In the genomic region with DNA sequence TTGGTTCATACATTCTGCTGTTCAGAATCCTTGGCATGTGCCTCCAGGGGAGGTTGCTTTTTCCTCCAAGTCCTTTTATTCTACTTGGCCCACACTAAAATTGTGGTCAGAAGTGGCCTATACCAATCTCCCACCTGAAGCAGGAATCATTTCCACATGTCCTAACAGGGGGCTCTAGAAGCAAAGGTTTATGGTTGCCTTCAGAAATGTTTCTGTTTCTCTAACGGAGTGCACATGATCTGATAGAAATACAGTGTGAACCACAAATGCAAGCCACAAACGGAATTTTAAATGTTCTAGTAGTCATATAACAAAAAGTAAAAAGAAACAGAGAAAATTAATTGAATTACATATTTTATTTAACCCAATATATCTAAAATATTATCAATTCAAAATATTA, we compare ENCODE assay signal across 18 cellular contexts. TPM values are rescaled to one million over a fixed set of nuclear protein-coding genes. Genes with fewer than 3 reads are reported as not detected.
DNase-seq lines count a peak whose midpoint lies in the region; ATAC-seq and TF ChIP-seq lines count a peak whose summit lies in the region.
"Had no signal": no experiment of that assay in that cellular context is flagged by ENCODE, and none has a peak within 500 bp of the region (broad histone marks: within the 10 kb centered on the region; RNA-seq: fewer than 3 reads in every experiment).

No MANE protein-coding gene starts in this region.

- H3K4me1 ChIP-seq in fibroblast of lung (ENCODE audit: control insufficient read depth, extremely low read depth, insufficient read depth, low read length) = peaks cover 9% of the 10 kb centered on the region
- no peaks in the 10 kb centered on the region for H3K4me1 ChIP-seq in Karpas-422 (ENCODE audit: low read length)

- H3K4me3 ChIP-seq in fibroblast of lung (replicated peaks in 1 of 4; ENCODE audit: control extremely low read depth in 1 of 4, insufficient read depth in 1 of 4, low read depth in 3 of 4, low read length in 4 of 4) (peak overlapping the region; percentile 3 to 100 (median 88)), Karpas-422 (ENCODE audit: low read length) (no peak overlapping the region)
- H3K4me3 ChIP-seq: PC-9, thyroid gland had no signal

- H3K36me3 Mint-ChIP-seq in activated T-cell treated with anti-CD3 and anti-CD28 coated beads, Interleukin-2, amount 50 U/mL, for 4 hours (ENCODE audit: insufficient read depth) = peaks cover 22% of the 10 kb centered on the region
- peaks cover 98% of the 10 kb centered on the region for H3K36me3 Mint-ChIP-seq in activated CD4-positive, alpha-beta memory T cell treated with anti-CD3 and anti-CD28 coated beads, Interleukin-2, amount 10 ng/mL, durations not matched to agents 7 days and 5 days (ENCODE audit: low read depth)

- peaks cover 14% of the 10 kb centered on the region for H3K9me3 Mint-ChIP-seq in activated T-cell treated with anti-CD3 and anti-CD28 coated beads, Interleukin-2, amount 50 U/mL, for 4 hours
- peaks cover 17% of the 10 kb centered on the region for H3K9me3 Mint-ChIP-seq in activated CD4-positive, alpha-beta memory T cell treated with anti-CD3 and anti-CD28 coated beads, Interleukin-2, amount 10 ng/mL, durations not matched to agents 7 days and 5 days
- peaks cover 12 to 22% of the 10 kb centered on the region in 2 donors for H3K9me3 Mint-ChIP-seq in stimulated activated naive CD8-positive, alpha-beta T cell treated with anti-CD3 and anti-CD28 coated beads, Interleukin-15, amount 100 ng/mL, for 72 hours

- H3K4me2 ChIP-seq in fibroblast of lung (ENCODE audit: extremely low read depth, insufficient read depth, low read length) = peak overlapping the region; percentile 83
- no peak overlapping the region for H3K4me2 ChIP-seq in Karpas-422 (ENCODE audit: low read depth, low read length, poor library complexity, severe bottlenecking)
- H3K4me2 ChIP-seq: PC-9 had no signal

- peak overlapping the region; percentile 100 for H3K4me3 Mint-ChIP-seq in activated T-cell treated with anti-CD3 and anti-CD28 coated beads, Interleukin-2, amount 50 U/mL, for 4 hours
- H3K4me3 Mint-ChIP-seq in activated CD4-positive, alpha-beta memory T cell treated with anti-CD3 and anti-CD28 coated beads, Interleukin-2, amount 10 ng/mL, durations not matched to agents 7 days and 5 days = peak overlapping the region; percentile 92
- peak overlapping the region; percentile 46 to 100 for H3K4me3 Mint-ChIP-seq in stimulated activated naive CD8-positive, alpha-beta T cell treated with anti-CD3 and anti-CD28 coated beads, Interleukin-15, amount 100 ng/mL, for 72 hours
- H3K4me3 Mint-ChIP-seq: WTC11 had no signal

- no peak for TF ChIP-seq CTCF in fibroblast of lung (conservative IDR thresholded peaks at IDR 0.05 in 1 of 2, IDR thresholded peaks at IDR 0.05 in 1 of 2; ENCODE audit: low read depth in 1 of 2, low read length in 2 of 2)

- H3K9ac ChIP-seq in fibroblast of lung (ENCODE audit: insufficient read depth, low read length) (no peak overlapping the region), Karpas-422 (ENCODE audit: low read length) (no peak overlapping the region)

- H3K79me2 ChIP-seq in fibroblast of lung (ENCODE audit: control insufficient read depth, insufficient read depth, low read length) = peaks cover 52% of the 10 kb centered on the region
- H3K79me2 ChIP-seq in Karpas-422 (ENCODE audit: low read length) = no peaks in the 10 kb centered on the region

- H2AFZ ChIP-seq in fibroblast of lung (ENCODE audit: low read length) (no peak overlapping the region), Karpas-422 (ENCODE audit: low read length) (no peak overlapping the region)
- H2AFZ ChIP-seq: PC-9 had no signal

- no peak for ATAC-seq in activated T-cell treated with anti-CD3 and anti-CD28 coated beads, Interleukin-2, amount 50 U/mL, for 4 hours
- ATAC-seq in stimulated activated naive CD8-positive, alpha-beta T cell treated with anti-CD3 and anti-CD28 coated beads, Interleukin-15, amount 100 ng/mL, for 72 hours = no peak
- ATAC-seq: left lobe of liver, WTC11 had no signal

- no peaks in the 10 kb centered on the region for H3K36me3 ChIP-seq in fibroblast of lung (ENCODE audit: control insufficient read depth, insufficient read depth, low read length)
- H3K36me3 ChIP-seq in Karpas-422 (ENCODE audit: insufficient read depth, low read length) = no peaks in the 10 kb centered on the region
- H3K36me3 ChIP-seq: brain microvascular endothelial cell, thyroid gland had no signal

- H3K4me1 Mint-ChIP-seq in activated T-cell treated with anti-CD3 and anti-CD28 coated beads, Interleukin-2, amount 50 U/mL, for 4 hours (ENCODE audit: low read depth) = peaks cover 77% of the 10 kb centered on the region
- H3K4me1 Mint-ChIP-seq in activated CD4-positive, alpha-beta memory T cell treated with anti-CD3 and anti-CD28 coated beads, Interleukin-2, amount 10 ng/mL, durations not matched to agents 7 days and 5 days = peaks cover 61% of the 10 kb centered on the region
- peaks cover 76% of the 10 kb centered on the region for H3K4me1 Mint-ChIP-seq in stimulated activated naive CD8-positive, alpha-beta T cell treated with anti-CD3 and anti-CD28 coated beads, Interleukin-15, amount 100 ng/mL, for 72 hours

- H3K9me3 ChIP-seq in fibroblast of lung (ENCODE audit: control insufficient read depth, insufficient read depth, low read depth, low read length) = no peaks in the 10 kb centered on the region
- H3K9me3 ChIP-seq in Karpas-422 (ENCODE audit: low read length) = peaks cover 6% of the 10 kb centered on the region
- H3K9me3 ChIP-seq: thyroid gland had no signal

- H3K27ac ChIP-seq in fibroblast of lung (ENCODE audit: insufficient read depth, low read length) = no peak overlapping the region
- H3K27ac ChIP-seq in Karpas-422 (ENCODE audit: low read length) = no peak overlapping the region
- H3K27ac ChIP-seq: brain microvascular endothelial cell, PC-9, thyroid gland had no signal

- no peaks in the 10 kb centered on the region for H3K9me2 ChIP-seq in Karpas-422 (replicated peaks; ENCODE audit: insufficient read depth, low read length)

- no peaks in the 10 kb centered on the region for H3K27me3 ChIP-seq in fibroblast of lung (ENCODE audit: control insufficient read depth, insufficient read depth, low read length)
- 0 out of 2 replicates have a peak, but pooled peaks cover 2% of the 10 kb centered on the region for H3K27me3 ChIP-seq in Karpas-422 (ENCODE audit: low read length)
- H3K27me3 ChIP-seq: brain microvascular endothelial cell had no signal

- no peak for DNase-seq in activated T-cell treated with anti-CD3 and anti-CD28 coated beads, Interleukin-2, amount 50 U/mL, for 4 hours
- no peak for DNase-seq in activated T-cell treated with anti-CD3 and anti-CD28 coated beads, Interleukin-2, amount 50 U/mL, for 1 hour
- no peak for DNase-seq in activated CD4-positive, alpha-beta memory T cell treated with anti-CD3 and anti-CD28 coated beads, Interleukin-2, amount 10 ng/mL, durations not matched to agents 7 days and 5 days
- no peak for DNase-seq in fibroblast of lung (ENCODE audit: low read depth in 2 of 2)
- DNase-seq in stimulated activated naive CD8-positive, alpha-beta T cell treated with anti-CD3 and anti-CD28 coated beads, Interleukin-15, amount 100 ng/mL, for 72 hours = no peak
- no peak for DNase-seq in Karpas-422
- DNase-seq in NCI-H1092 (lab: John Stamatoyannopoulos, UW) = no peak
- no peak for DNase-seq in NCI-H128 (lab: John Stamatoyannopoulos, UW; ENCODE audit: unreplicated experiment)
- DNase-seq: brain microvascular endothelial cell; MM.1S; NCI-H2029; NCI-H524 treated with DMSO at 0.1 percent for 48 hours; PC-9; stimulated activated CD4-positive, alpha-beta T cell treated with anti-CD3 and anti-CD28 coated beads, Interleukin-1b, Interleukin-23, amount 100 ng/mL, for 48 hours; thyroid gland had no signal

- CTCF ChIA-PET in activated CD4-positive, alpha-beta memory T cell treated with anti-CD3 and anti-CD28 coated beads, Interleukin-2, amount 10 ng/mL, durations not matched to agents 7 days and 5 days (lab: Charles Lee) = interaction anchor here (0.9 to 7.0 kb wide), 5 partner anchors 9 to 148 kb away, joined by 4 to 28 read pairs (median 6); no protein-coding TSS in a partner anchor

- peaks cover 5% of the 10 kb centered on the region for H3K27me3 Mint-ChIP-seq in activated T-cell treated with anti-CD3 and anti-CD28 coated beads, Interleukin-2, amount 50 U/mL, for 4 hours (ENCODE audit: low read depth)
- H3K27me3 Mint-ChIP-seq in activated CD4-positive, alpha-beta memory T cell treated with anti-CD3 and anti-CD28 coated beads, Interleukin-2, amount 10 ng/mL, durations not matched to agents 7 days and 5 days = peaks cover 5% of the 10 kb centered on the region
- H3K27me3 Mint-ChIP-seq in stimulated activated naive CD8-positive, alpha-beta T cell treated with anti-CD3 and anti-CD28 coated beads, Interleukin-15, amount 100 ng/mL, for 72 hours = peaks cover 19% of the 10 kb centered on the region

- POLR2A ChIA-PET in activated CD4-positive, alpha-beta memory T cell treated with anti-CD3 and anti-CD28 coated beads, Interleukin-2, amount 10 ng/mL, durations not matched to agents 7 days and 5 days (lab: Charles Lee) = interaction anchor here (0.9 to 11.5 kb wide), 14 partner anchors 8 to 834 kb away, joined by 3 to 254 read pairs (median 5); partner anchors contain the start of genes GNG2, GPR137C and TXNDC16

- peak overlapping the region; percentile 97 for H3K27ac Mint-ChIP-seq in activated CD4-positive, alpha-beta memory T cell treated with anti-CD3 and anti-CD28 coated beads, Interleukin-2, amount 10 ng/mL, durations not matched to agents 7 days and 5 days
- no peak overlapping the region for H3K27ac Mint-ChIP-seq in stimulated activated naive CD8-positive, alpha-beta T cell treated with anti-CD3 and anti-CD28 coated beads, Interleukin-15, amount 100 ng/mL, for 72 hours
- H3K27ac Mint-ChIP-seq: WTC11 had no signal

- H4K20me1 ChIP-seq in fibroblast of lung (ENCODE audit: control insufficient read depth, extremely low read depth, insufficient read depth, low read length) (no peaks in the 10 kb centered on the region), Karpas-422 (ENCODE audit: insufficient read depth, low read depth, low read length) (no peaks in the 10 kb centered on the region)

RNA-seq across cellular contexts. Expression of gene PTGER2, which starts 3.9 kb away (rescaled TPM):
- total RNA-seq in activated T-cell treated with anti-CD3 and anti-CD28 coated beads, Interleukin-2, amount 50 U/mL, for 4 hours = 10 to 100 TPM; 17.3 to 21.5 (median 17.6) TPM
- total RNA-seq in activated CD4-positive, alpha-beta memory T cell treated with anti-CD3 and anti-CD28 coated beads, Interleukin-2, amount 10 ng/mL, durations not matched to agents 7 days and 5 days = 100 to 1,000 TPM; 108 to 112 TPM
- 30.0 and 38.8 TPM in 2 replicates for total RNA-seq in fibroblast of lung
- 15.9 and 27.3 TPM in 2 replicates for polyA plus RNA-seq in fibroblast of lung
- 17.5 and 32.4 TPM in 2 replicates for polyA plus RNA-seq in fibroblast of lung (2012)
- polyA minus RNA-seq in fibroblast of lung (ENCODE audit: low replicate concordance) = 5.1 and 5.7 TPM in 2 replicates
- total RNA-seq in Karpas-422 (2014; rRNA removed; shearing (Covaris generic); ENCODE audit: low replicate concordance) = not detected in 2 replicates
- total RNA-seq: pulmonary artery endothelial cell had no signal

RNA-seq across cellular contexts. Expression of gene PTGDR, which starts 50.6 kb away (rescaled TPM):
- total RNA-seq in activated T-cell treated with anti-CD3 and anti-CD28 coated beads, Interleukin-2, amount 50 U/mL, for 4 hours = under 1 TPM; 0.18 to 0.32 (median 0.30) TPM
- under 1 TPM; 0.25 to 0.38 TPM for total RNA-seq in activated CD4-positive, alpha-beta memory T cell treated with anti-CD3 and anti-CD28 coated beads, Interleukin-2, amount 10 ng/mL, durations not matched to agents 7 days and 5 days
- total RNA-seq in fibroblast of lung = not detected in 2 replicates
- 0.08 TPM in 1 of 2 replicates, not detected in the other for polyA plus RNA-seq in fibroblast of lung
- 0.06 and 0.10 TPM in 2 replicates for polyA plus RNA-seq in fibroblast of lung (2012)
- polyA minus RNA-seq in fibroblast of lung (ENCODE audit: low replicate concordance) = not detected in 2 replicates
- not detected in 2 replicates for total RNA-seq in Karpas-422 (2014; rRNA removed; shearing (Covaris generic); ENCODE audit: low replicate concordance)
- total RNA-seq: PC-9, pulmonary artery endothelial cell had no signal

Comparison
In these comparisons a context has a peak if more than half of its experiments do, and no peak if none do; other contexts are left out.
1. RNA of gene PTGER2, which starts 3.9 kb away (total RNA-seq): 108 to 112 TPM in activated CD4-positive, alpha-beta memory T cell treated with anti-CD3 and anti-CD28 coated beads, Interleukin-2, amount 10 ng/mL, durations not matched to agents 7 days and 5 days, 30.0 to 38.8 TPM in fibroblast of lung and 17.3 to 21.5 TPM in activated T-cell treated with anti-CD3 and anti-CD28 coated beads, Interleukin-2, amount 50 U/mL, for 4 hours; not detected in Karpas-422; every median in the first group is over 10 times any median in the second.
2. Peak in every context shown above with its lines, with median percentiles within 50 percentile points of each other: H3K4me3 Mint-ChIP-seq.